Comparison of ENCODE assay signal across 2 cellular contexts in the genomic region with DNA sequence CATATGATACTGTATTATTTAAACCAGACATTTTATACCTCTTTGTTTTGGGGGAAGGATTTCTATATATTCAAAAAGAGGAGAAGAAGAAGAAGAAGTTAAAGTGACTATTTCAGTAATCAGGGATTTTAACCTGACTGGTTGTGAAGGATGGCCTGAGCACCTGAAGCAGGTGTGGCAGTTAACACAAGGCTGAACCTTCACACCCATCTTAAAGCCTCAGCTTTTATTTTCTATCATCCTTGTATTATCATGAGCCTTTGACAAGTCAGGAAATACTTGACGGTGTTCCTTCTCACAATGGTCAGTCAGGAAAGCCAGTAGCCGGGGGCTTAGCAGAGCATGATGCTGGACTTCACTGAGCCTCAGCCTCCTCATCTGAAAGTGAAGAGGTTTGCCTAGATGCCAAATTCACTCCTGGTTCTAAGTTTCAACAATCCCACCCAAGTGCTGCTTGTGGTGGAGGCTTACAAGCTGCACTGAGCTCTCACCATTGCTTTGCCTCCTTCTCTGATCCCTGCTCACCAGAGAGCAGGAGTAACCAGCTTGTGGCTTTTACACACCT.
TF ChIP-seq lines count a peak whose summit lies in the region.

No MANE protein-coding gene starts in this region.

TF ChIP-seq in A549, 52 proteins besides CTCF, POLR2A, EP300 and RAD21:
- TF ChIP-seq SREBF2 (IDR thresholded peaks at IDR 0.05) (no peak), NR3C1 (IDR thresholded peaks at IDR 0.05) (no peak), ESRRA (IDR thresholded peaks at IDR 0.05; ENCODE audit: borderline replicate concordance, low read length) (no peak), FOSB (CRISPR knock-in tag; IDR thresholded peaks at IDR 0.05) (no peak), FOXS1 (CRISPR knock-in tag; IDR thresholded peaks at IDR 0.05) (no peak), TP53 (CRISPR knock-in tag; IDR thresholded peaks at IDR 0.05) (no peak), HOXA7 (CRISPR knock-in tag; IDR thresholded peaks at IDR 0.05) (no peak)
- TF ChIP-seq, protein P1, sequence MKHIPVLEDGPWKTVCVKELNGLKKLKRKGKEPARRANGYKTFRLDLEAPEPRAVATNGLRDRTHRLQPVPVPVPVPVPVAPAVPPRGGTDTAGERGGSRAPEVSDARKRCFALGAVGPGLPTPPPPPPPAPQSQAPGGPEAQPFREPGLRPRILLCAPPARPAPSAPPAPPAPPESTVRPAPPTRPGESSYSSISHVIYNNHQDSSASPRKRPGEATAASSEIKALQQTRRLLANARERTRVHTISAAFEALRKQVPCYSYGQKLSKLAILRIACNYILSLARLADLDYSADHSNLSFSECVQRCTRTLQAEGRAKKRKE (CRISPR knock-in tag; IDR thresholded peaks at IDR 0.05; ENCODE audit: low read depth), result no peak
- TF ChIP-seq, protein P2, sequence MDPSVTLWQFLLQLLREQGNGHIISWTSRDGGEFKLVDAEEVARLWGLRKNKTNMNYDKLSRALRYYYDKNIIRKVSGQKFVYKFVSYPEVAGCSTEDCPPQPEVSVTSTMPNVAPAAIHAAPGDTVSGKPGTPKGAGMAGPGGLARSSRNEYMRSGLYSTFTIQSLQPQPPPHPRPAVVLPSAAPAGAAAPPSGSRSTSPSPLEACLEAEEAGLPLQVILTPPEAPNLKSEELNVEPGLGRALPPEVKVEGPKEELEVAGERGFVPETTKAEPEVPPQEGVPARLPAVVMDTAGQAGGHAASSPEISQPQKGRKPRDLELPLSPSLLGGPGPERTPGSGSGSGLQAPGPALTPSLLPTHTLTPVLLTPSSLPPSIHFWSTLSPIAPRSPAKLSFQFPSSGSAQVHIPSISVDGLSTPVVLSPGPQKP (IDR thresholded peaks at IDR 0.05; ENCODE audit: low read depth, low read length), result no peak

TF ChIP-seq in GM12891, 5 proteins besides CTCF, POLR2A, EP300 and RAD21:
- TF ChIP-seq POLR2AphosphoS5 (IDR thresholded peaks at IDR 0.05; ENCODE audit: low read depth, low read length) (no peak), TAF1 (IDR thresholded peaks at IDR 0.05; ENCODE audit: low read depth, low read length) (no peak), SPI1 (IDR thresholded peaks at IDR 0.05; ENCODE audit: low read depth, low read length) (no peak), PAX5 (IDR thresholded peaks at IDR 0.05; ENCODE audit: insufficient read depth, low read length, severe bottlenecking) (no peak), POU2F2 (IDR thresholded peaks at IDR 0.05; ENCODE audit: low read depth, low read length) (no peak)
